In the genomic region with DNA sequence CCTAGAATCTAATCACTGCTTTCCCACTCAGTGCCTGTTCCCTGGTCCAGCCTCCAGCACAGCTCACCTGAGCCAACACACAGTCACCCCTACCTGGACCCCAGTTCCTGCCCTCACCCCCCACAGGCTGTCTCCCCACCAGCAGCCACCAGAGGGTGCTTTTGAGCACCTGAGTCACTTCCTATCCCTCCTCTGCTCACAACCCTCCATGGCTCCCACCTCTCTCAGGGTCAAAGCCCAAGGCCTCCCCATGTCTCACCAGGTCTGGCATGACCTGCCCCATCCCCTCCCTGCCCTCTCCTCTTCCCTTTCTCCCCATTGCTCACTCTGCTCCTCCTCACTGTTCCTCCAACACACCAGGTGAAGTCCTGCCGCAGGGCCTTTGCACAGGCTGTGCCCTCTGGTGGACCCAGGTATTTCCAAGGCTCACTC, we compare ENCODE assay signal across 8 cellular contexts. TPM values are rescaled to one million over a fixed set of nuclear protein-coding genes. Genes with fewer than 3 reads are reported as not detected.
DNase-seq lines count a peak whose midpoint lies in the region; ATAC-seq and TF ChIP-seq lines count a peak whose summit lies in the region.

No MANE protein-coding gene starts in this region.

- H3K36me3 Mint-ChIP-seq in natural killer cell: no peaks in the 10 kb centered on the region

- CTCF ChIA-PET in mammary epithelial cell (lab: Charles Lee; ENCODE audit: low non-redundant PET): no interaction called here

- BruUV-seq in mammary epithelial cell (replicated peaks; lab: Mats Ljungman, UMichigan): no TSS peak

- H3K9me3 ChIP-seq in WERI-Rb-1 (ENCODE audit: severe bottlenecking) (no peaks in the 10 kb centered on the region), mammary epithelial cell (replicated peaks; ENCODE audit: insufficient read depth, low read length) (no peaks in the 10 kb centered on the region), aorta (ENCODE audit: control insufficient read depth, low read length) (no peaks in the 10 kb centered on the region)

- in situ Hi-C loops in mammary epithelial cell (cut with MboI; ENCODE audit: low sequenced_read_pairs in 2 of 2): loop anchor here (5.0 kb wide), 1 partner anchor 62 kb away; the partner anchor contains the start of gene FEM1A (in 2 of the 2)

- peak; percentile 25 for DNase-seq in NCI-H748 (lab: John Stamatoyannopoulos, UW; ENCODE audit: unreplicated experiment)
- DNase-seq in NCI-H748 treated with DMSO at 0.1 percent for 48 hours (lab: John Stamatoyannopoulos, UW): no peak
- DNase-seq in WERI-Rb-1: peak; percentile 57
- no peak for DNase-seq in mammary epithelial cell
- peak; percentile 49 for DNase-seq in natural killer cell
- no peak for DNase-seq in aorta
- no peak for DNase-seq in NCI-H2081 (lab: John Stamatoyannopoulos, UW)

- no peak overlapping the region for H3K27ac Mint-ChIP-seq in natural killer cell

- no peak overlapping the region for H3K9ac ChIP-seq in mammary epithelial cell (ENCODE audit: insufficient read depth, low read length)

- H3K36me3 ChIP-seq in WERI-Rb-1: no peaks in the 10 kb centered on the region
- no peaks in the 10 kb centered on the region for H3K36me3 ChIP-seq in mammary epithelial cell (ENCODE audit: insufficient read depth, low read length)
- H3K36me3 ChIP-seq in aorta (ENCODE audit: control insufficient read depth in 1 of 2, insufficient read depth in 2 of 2, low read length in 1 of 2): no peaks in the 10 kb centered on the region

- no peak overlapping the region for H3K4me2 ChIP-seq in mammary epithelial cell (ENCODE audit: insufficient read depth, low read depth, low read length)

- intact Hi-C loops in mammary epithelial cell (cut with micrococcal nuclease) (no loop called here), natural killer cell (cut with micrococcal nuclease) (no loop called here), aorta (cut with DNase I) (no loop called here)

- H3K4me3 ChIP-seq in WERI-Rb-1 (ENCODE audit: low read depth, low read length) (no peak overlapping the region), mammary epithelial cell (replicated peaks in 1 of 3; ENCODE audit: insufficient read depth in 1 of 3, low read depth in 2 of 3, low read length in 3 of 3) (no peak overlapping the region), aorta (ENCODE audit: low read length in 2 of 2) (no peak overlapping the region)

- H3K4me1 ChIP-seq in mammary epithelial cell (ENCODE audit: insufficient read depth, low read length) (no peaks in the 10 kb centered on the region), aorta (ENCODE audit: control insufficient read depth in 1 of 2, insufficient read depth in 2 of 2, low read length in 2 of 2) (no peaks in the 10 kb centered on the region)

- H3K4me1 Mint-ChIP-seq in natural killer cell: peaks cover 5 to 15% of the 10 kb centered on the region in 2 donors

- H3K79me2 ChIP-seq in mammary epithelial cell (ENCODE audit: insufficient read depth, low read length): no peaks in the 10 kb centered on the region

- no peaks in the 10 kb centered on the region for H3K27me3 ChIP-seq in WERI-Rb-1 (ENCODE audit: insufficient read depth, low read depth, severe bottlenecking)
- peaks cover 2% of the 10 kb centered on the region for H3K27me3 ChIP-seq in mammary epithelial cell (ENCODE audit: insufficient read depth, low read length)
- no peaks in the 10 kb centered on the region for H3K27me3 ChIP-seq in aorta (ENCODE audit: control insufficient read depth in 1 of 2, insufficient read depth in 2 of 2, low read length in 1 of 2)

- ATAC-seq in natural killer cell: peak; percentile 67 to 75 (median 72)
- peak; percentile 54 for ATAC-seq in aorta (ENCODE audit: low FRiP score)
- no peak for ATAC-seq in HG02798 (IDR thresholded peaks at IDR 0.05; ENCODE audit: poor library complexity, unreplicated experiment)

- H2AFZ ChIP-seq in mammary epithelial cell (ENCODE audit: low read depth, low read length): no peak overlapping the region

- peak; percentile 84 for TF ChIP-seq CTCF in WERI-Rb-1 (IDR thresholded peaks at IDR 0.05; ENCODE audit: low read depth, low read length)
- peak; percentile 51 to 56 for TF ChIP-seq CTCF in mammary epithelial cell (conservative IDR thresholded peaks at IDR 0.05 in 1 of 2, IDR thresholded peaks at IDR 0.05 in 1 of 2; ENCODE audit: extremely low read depth in 1 of 2, insufficient read depth in 1 of 2, low read depth in 1 of 2, low read length in 2 of 2)
- peak; percentile 29 for TF ChIP-seq CTCF in natural killer cell (IDR thresholded peaks at IDR 0.05)

- dilution Hi-C loops in mammary epithelial cell (cut with HindIII; ENCODE audit: low sequenced_read_pairs): no loop called here

- H3K27ac ChIP-seq in WERI-Rb-1: no peak overlapping the region
- H3K27ac ChIP-seq in mammary epithelial cell (ENCODE audit: insufficient read depth, low read depth, low read length): no peak overlapping the region
- no peak overlapping the region for H3K27ac ChIP-seq in aorta (ENCODE audit: low read depth in 1 of 2, low read length in 2 of 2)

- no CpG with 5 or more reads among the region's 1 CpG for WGBS in mammary epithelial cell (ENCODE audit: low coverage, missing lambda C conversion rate)
- 93 to 99% methylated on average over 1 of the region's 1 CpG for WGBS in aorta, 2 donors

- H3K27me3 Mint-ChIP-seq in natural killer cell (ENCODE audit: low read depth in 2 of 2): peaks cover 0 to 3% of the 10 kb centered on the region in 2 donors

- H3K4me3 Mint-ChIP-seq in natural killer cell: no peak overlapping the region

- H3K9me3 Mint-ChIP-seq in natural killer cell: no peaks in the 10 kb centered on the region

- no peaks in the 10 kb centered on the region for H4K20me1 ChIP-seq in mammary epithelial cell (ENCODE audit: insufficient read depth, low read length)

RNA-seq across cellular contexts. Expression of gene DPP9, which starts 7.1 kb away (rescaled TPM):
- total RNA-seq in mammary epithelial cell (100 to 1,000 TPM; 156 to 242 TPM), natural killer cell (100 to 1,000 TPM; 133 to 183 (median 165) TPM), aorta (10 to 100 TPM; 46.1 to 56.4 TPM)
- polyA plus RNA-seq in mammary epithelial cell (31.5 TPM), aorta (10 to 100 TPM; 16.4 to 33.8 TPM)
- polyA minus RNA-seq in mammary epithelial cell: 95.5 TPM

Comparison
In these comparisons a context has a peak if more than half of its experiments do, and no peak if none do; other contexts are left out.
1. DNase-seq: peak in NCI-H748 (single experiment), WERI-Rb-1 (single experiment) and natural killer cell (single experiment); none in NCI-H748 treated with DMSO at 0.1 percent for 48 hours (single experiment), mammary epithelial cell (single experiment), aorta (0 of 2) and NCI-H2081 (0 of 2).
2. CTCF ChIP-seq: peak in every context shown above with its lines; median percentile 84 in WERI-Rb-1; 54 in mammary epithelial cell; 29 in natural killer cell.